In genomic region chr11:67379061-67380058, GRCh38 we compare ENCODE assay signal across 14 cellular contexts. TPM values are rescaled to one million over a fixed set of nuclear protein-coding genes. Genes with fewer than 3 reads are reported as not detected.
DNase-seq lines count a peak whose midpoint lies in the region; ATAC-seq and TF ChIP-seq lines count a peak whose summit lies in the region.
"Had no signal": no experiment of that assay in that cellular context is flagged by ENCODE, and none has a peak within 500 bp of the region (broad histone marks: within the 10 kb centered on the region; RNA-seq: fewer than 3 reads in every experiment).

No MANE protein-coding gene starts in this region.

- H3K27me3 ChIP-seq in GM23248 (replicated peaks; ENCODE audit: insufficient read depth) = no peaks in the 10 kb centered on the region
- peaks cover 0 to 11% (median 0%) of the 10 kb centered on the region in 4 donors for H3K27me3 ChIP-seq in esophagus squamous epithelium

- H3K9me2 ChIP-seq in GM23248 (ENCODE audit: insufficient read depth) = no peaks in the 10 kb centered on the region

- peaks cover 46% of the 10 kb centered on the region for H3K4me1 Mint-ChIP-seq in stimulated activated memory B cell treated with anti-CD40 and anti-IgM and Interleukin-4, amounts not matched to agents 10 μg/mL and 1 μg/mL and 100 μg/mL, for 72 hours

- H2AFZ ChIP-seq in GM23248 = peak overlapping the region; percentile 46

- H3K4me3 ChIP-seq in GM23248 (0 out of 2 replicates have a peak overlapping the region, but pooled peaks have one; percentile 0), esophagus squamous epithelium (no peak overlapping the region)

- H3K36me3 ChIP-seq in GM23248 (ENCODE audit: low read depth) (no peaks in the 10 kb centered on the region), esophagus squamous epithelium (no peaks in the 10 kb centered on the region)

- peak overlapping the region; percentile 91 for H3K27ac Mint-ChIP-seq in stimulated activated memory B cell treated with anti-CD40 and anti-IgM and Interleukin-4, amounts not matched to agents 10 μg/mL and 1 μg/mL and 100 μg/mL, for 72 hours

- H3K9me3 Mint-ChIP-seq in stimulated activated memory B cell treated with anti-CD40 and anti-IgM and Interleukin-4, amounts not matched to agents 10 μg/mL and 1 μg/mL and 100 μg/mL, for 72 hours = no peaks in the 10 kb centered on the region
- H3K9me3 Mint-ChIP-seq: memory B cell had no signal

- in situ Hi-C loops in GM23248 (cut with MboI) = no loop called here

- 0 out of 2 replicates have a peak, but pooled peaks cover under 1% of the 10 kb centered on the region for H3F3A ChIP-seq in GM23248 (ENCODE audit: insufficient read depth)

- H3K27me3 Mint-ChIP-seq in stimulated activated memory B cell treated with anti-CD40 and anti-IgM and Interleukin-4, amounts not matched to agents 10 μg/mL and 1 μg/mL and 100 μg/mL, for 72 hours = no peaks in the 10 kb centered on the region
- H3K27me3 Mint-ChIP-seq: memory B cell had no signal

- H4K20me1 ChIP-seq in GM23248 (ENCODE audit: insufficient read depth) = no peaks in the 10 kb centered on the region

- intact Hi-C loops in esophagus squamous epithelium (cut with DNase I) = loop anchor here (5.0 kb wide), 1 partner anchor 32 kb away; no protein-coding TSS in a partner anchor

- peak overlapping the region; percentile 65 for H3K9ac ChIP-seq in GM23248

- H3K4me2 ChIP-seq in GM23248 (ENCODE audit: unreplicated experiment) = peak overlapping the region; percentile 33

- H3K9me3 ChIP-seq in GM23248 (ENCODE audit: low read depth) (no peaks in the 10 kb centered on the region), esophagus squamous epithelium (no peaks in the 10 kb centered on the region)

- no peak overlapping the region for H3K4me3 Mint-ChIP-seq in stimulated activated memory B cell treated with anti-CD40 and anti-IgM and Interleukin-4, amounts not matched to agents 10 μg/mL and 1 μg/mL and 100 μg/mL, for 72 hours
- H3K4me3 Mint-ChIP-seq: memory B cell had no signal

- peaks cover 44% of the 10 kb centered on the region for H3K4me1 ChIP-seq in GM23248 (ENCODE audit: insufficient read depth)
- peaks cover 29 to 67% (median 29%) of the 10 kb centered on the region in 3 donors for H3K4me1 ChIP-seq in esophagus squamous epithelium

- H3K36me3 Mint-ChIP-seq in stimulated activated memory B cell treated with anti-CD40 and anti-IgM and Interleukin-4, amounts not matched to agents 10 μg/mL and 1 μg/mL and 100 μg/mL, for 72 hours = no peaks in the 10 kb centered on the region
- H3K36me3 Mint-ChIP-seq: memory B cell had no signal

- no peak for ATAC-seq in stimulated activated memory B cell treated with anti-CD40 and anti-IgM and Interleukin-4, amounts not matched to agents 10 μg/mL and 1 μg/mL and 100 μg/mL, for 72 hours

- DNase-seq in GM23248 (peak; percentile 94), RPMI7951 (ENCODE audit: low read depth) (peak; percentile 87), esophagus squamous epithelium (lab: John Stamatoyannopoulos, UW) (no peak), AG08396 (ENCODE audit: low spot score) (no peak), foreskin melanocyte (no peak), NCI-H2029 (lab: John Stamatoyannopoulos, UW) (no peak), NCI-H1092 treated with DMSO at 0.1 percent for 48 hours (lab: John Stamatoyannopoulos, UW) (no peak)
- DNase-seq: activated CD4-positive, CD25-positive, alpha-beta regulatory T cell treated with anti-CD3 and anti-CD28 coated beads, Interleukin-2, amount 50 U/mL, for 72 hours; DMS79; SHP77 treated with DMSO at 0.1 percent for 48 hours had no signal

- peak in 1 of 6 experiments; percentile 4 for TF ChIP-seq CTCF in esophagus squamous epithelium (IDR thresholded peaks at IDR 0.05)

- peak in 1 of 4 donors; percentile 32 for TF ChIP-seq POLR2A in esophagus squamous epithelium (IDR thresholded peaks at IDR 0.05)

- H3K27ac ChIP-seq in GM23248 (peak overlapping the region; percentile 68), esophagus squamous epithelium (peak overlapping the region; percentile 58 to 72 (median 65))

- H3K79me2 ChIP-seq in GM23248 (ENCODE audit: insufficient read depth) = no peaks in the 10 kb centered on the region

- WGBS in GM23248 (ENCODE audit: low coverage in 1 of 2, low lambda C conversion rate in 2 of 2, missing lambda C conversion rate in 2 of 2), 2 experiments = 29 to 36% methylated on average over 22 of the region's 23 CpGs
- WGBS in esophagus squamous epithelium, 2 donors = 48 to 51% methylated on average over 5 to 7 of the region's 23 CpGs

RNA-seq across cellular contexts. Expression of gene CLCF1, which starts 6.0 kb away (rescaled TPM):
- 33.0 and 39.1 TPM in 2 replicates for total RNA-seq in GM23248 (2014; rRNA removed; shearing (Covaris generic))
- 20.0 and 21.1 TPM in 2 replicates for polyA plus RNA-seq in GM23248 (2016; fragmentation: Nextera tagmentation; extraction: Ambion mirVana)
- 4.8 and 5.4 TPM in 2 replicates for total RNA-seq in RPMI7951 (2014; rRNA removed; shearing (Covaris generic))
- total RNA-seq in esophagus squamous epithelium = 1 to 10 TPM; 2.3 to 6.8 (median 2.7) TPM

RNA-seq across cellular contexts. Expression of gene RAD9A, which starts 12.4 kb away (rescaled TPM):
- 0.51 and 4.6 TPM in 2 replicates for total RNA-seq in GM23248 (2014; rRNA removed; shearing (Covaris generic))
- 3.9 and 5.7 TPM in 2 replicates for polyA plus RNA-seq in GM23248 (2016; fragmentation: Nextera tagmentation; extraction: Ambion mirVana)
- total RNA-seq in RPMI7951 (2014; rRNA removed; shearing (Covaris generic)) = 8.5 and 13.8 TPM in 2 replicates
- 10 to 100 TPM; 10.6 to 18.3 (median 12.7) TPM for total RNA-seq in esophagus squamous epithelium

RNA-seq across cellular contexts. Expression of gene PPP1CA, which starts 22.3 kb away (rescaled TPM):
- total RNA-seq in GM23248 (2014; rRNA removed; shearing (Covaris generic)) = 140 and 172 TPM in 2 replicates
- polyA plus RNA-seq in GM23248 (2016; fragmentation: Nextera tagmentation; extraction: Ambion mirVana) = 207 and 222 TPM in 2 replicates
- 300 and 345 TPM in 2 replicates for total RNA-seq in RPMI7951 (2014; rRNA removed; shearing (Covaris generic))
- 100 to 1,000 TPM; 146 to 202 (median 185) TPM for total RNA-seq in esophagus squamous epithelium

RNA-seq across cellular contexts. Expression of gene TBC1D10C, which starts 24.5 kb away (rescaled TPM):
- total RNA-seq in GM23248 (2014; rRNA removed; shearing (Covaris generic)) = not detected in 2 replicates
- polyA plus RNA-seq in GM23248 (2016; fragmentation: Nextera tagmentation; extraction: Ambion mirVana) = 0.25 TPM in 1 of 2 replicates, not detected in the other
- total RNA-seq in RPMI7951 (2014; rRNA removed; shearing (Covaris generic)) = not detected in 2 replicates
- 1 to 10 TPM; 1.7 to 7.2 (median 3.5) TPM for total RNA-seq in esophagus squamous epithelium
- total RNA-seq: cerebellum, renal cortical epithelial cell had no signal

RNA-seq across cellular contexts. Expression of gene POLD4, which starts 26.0 kb away (rescaled TPM):
- total RNA-seq in GM23248 (2014; rRNA removed; shearing (Covaris generic)) = 86.6 and 109 TPM in 2 replicates
- polyA plus RNA-seq in GM23248 (2016; fragmentation: Nextera tagmentation; extraction: Ambion mirVana) = 121 and 136 TPM in 2 replicates
- total RNA-seq in RPMI7951 (2014; rRNA removed; shearing (Covaris generic)) = 68.0 and 85.3 TPM in 2 replicates
- 100 to 1,000 TPM in 1 of 4 donors, 10 to 100 TPM in 3; 62.6 to 113 (median 74.7) TPM for total RNA-seq in esophagus squamous epithelium

Comparison
In these comparisons a context has a peak if more than half of its experiments do, and no peak if none do; other contexts are left out.
1. DNase-seq: peak in GM23248 (single experiment) and RPMI7951 (single experiment); none in esophagus squamous epithelium (single experiment), AG08396 (single experiment), foreskin melanocyte (single experiment), NCI-H2029 (single experiment) and NCI-H1092 treated with DMSO at 0.1 percent for 48 hours (single experiment).